ENCODE assay signal across 17 cellular contexts in genomic region chr17:19720631-19721426, GRCh38. TPM values are rescaled to one million over a fixed set of nuclear protein-coding genes. Genes with fewer than 3 reads are reported as not detected.
A peak's percentile ranks its signal among the peaks of the same experiment; 100 is the strongest.
DNase-seq lines count a peak whose midpoint lies in the region; ATAC-seq and TF ChIP-seq lines count a peak whose summit lies in the region.
"Had no signal": no experiment of that assay in that cellular context is flagged by ENCODE, and none has a peak within 500 bp of the region (broad histone marks: within the 10 kb centered on the region; RNA-seq: fewer than 3 reads in every experiment).

No MANE protein-coding gene starts in this region.

- in situ Hi-C loops in mammary epithelial cell (cut with MboI; ENCODE audit: low sequenced_read_pairs in 2 of 2) (no loop called here), gastrocnemius medialis (cut with MboI; ENCODE audit: low sequenced_read_pairs in 4 of 4) (no loop called here)

- no peaks in the 10 kb centered on the region for H3K36me3 Mint-ChIP-seq in MCF 10A (ENCODE audit: insufficient read depth, unreplicated experiment)

- no peaks in the 10 kb centered on the region for H3K9me3 ChIP-seq in mammary epithelial cell (replicated peaks; ENCODE audit: insufficient read depth, low read length)
- no peaks in the 10 kb centered on the region for H3K9me3 ChIP-seq in liver (ENCODE audit: control insufficient read depth in 4 of 4, low read length in 3 of 4)
- H3K9me3 ChIP-seq in upper lobe of right lung = no peaks in the 10 kb centered on the region
- no peaks in the 10 kb centered on the region for H3K9me3 ChIP-seq in gastrocnemius medialis
- H3K9me3 ChIP-seq: breast epithelium, heart left ventricle, lower lobe of right lung had no signal

- POLR2A ChIA-PET in MCF 10A (lab: Yijun Ruan, JAX) = interaction anchor here (0.6 to 13.1 kb wide), 11 partner anchors 7 to 72 kb away, joined by 3 to 340 read pairs (median 4); partner anchors contain the start of genes ALDH3A1 and ALDH3A2

- peak overlapping the region; percentile 29 for H3K4me3 Mint-ChIP-seq in MCF 10A (ENCODE audit: unreplicated experiment)

- H3K27ac ChIP-seq in mammary epithelial cell (ENCODE audit: insufficient read depth, low read depth, low read length) (no peak overlapping the region), liver (ENCODE audit: low read depth in 1 of 2, low read length in 2 of 2) (no peak overlapping the region), upper lobe of right lung (no peak overlapping the region), gastrocnemius medialis (no peak overlapping the region)
- H3K27ac ChIP-seq: breast epithelium, heart left ventricle, lower lobe of right lung had no signal

- no peaks in the 10 kb centered on the region for H3K9me3 Mint-ChIP-seq in MCF 10A (ENCODE audit: unreplicated experiment)

- intact Hi-C loops in MCF 10A (cut with micrococcal nuclease) = no loop called here
- intact Hi-C loops in mammary epithelial cell (cut with micrococcal nuclease) = no loop called here
- intact Hi-C loops in upper lobe of right lung (cut with DNase I) = no loop called here
- intact Hi-C loops in gastrocnemius medialis (cut with DNase I; ENCODE audit: low total_unique reads) = no loop called here

- no peak for TF ChIP-seq POLR2A in gastrocnemius medialis (IDR thresholded peaks at IDR 0.05)

- TF ChIP-seq RAD21 in liver (IDR thresholded peaks at IDR 0.05) = peak in 1 of 2 donors; percentile 20

- DNase-seq in MCF 10A (ENCODE audit: unreplicated experiment) = peak; percentile 92
- no peak for DNase-seq in mammary epithelial cell
- peak; percentile 49 for DNase-seq in SHP77 treated with DMSO at 0.1 percent for 48 hours (lab: John Stamatoyannopoulos, UW)
- peak; percentile 61 for DNase-seq in upper lobe of right lung
- no peak for DNase-seq in activated CD4-positive, CD25-positive, alpha-beta regulatory T cell (lab: John Stamatoyannopoulos, UW)
- DNase-seq in C1 segment of cervical spinal cord (lab: John Stamatoyannopoulos, UW) = no peak
- no peak for DNase-seq in gastrocnemius medialis
- DNase-seq: activated CD8-positive, alpha-beta memory T cell treated with anti-CD3 and anti-CD28 coated beads for 24 hours; activated naive CD4-positive, alpha-beta T cell; lower lobe of right lung; NCI-H2171; T1000 had no signal

- H3K4me1 Mint-ChIP-seq in MCF 10A (ENCODE audit: insufficient read depth, unreplicated experiment) = peaks cover 50% of the 10 kb centered on the region

- H3K9ac ChIP-seq in mammary epithelial cell (ENCODE audit: insufficient read depth, low read length) = no peak overlapping the region
- H3K9ac ChIP-seq in liver (ENCODE audit: low read depth in 1 of 2, low read length in 2 of 2) = no peak overlapping the region

- no peaks in the 10 kb centered on the region for H3K27me3 ChIP-seq in mammary epithelial cell (ENCODE audit: insufficient read depth, low read length)
- no peaks in the 10 kb centered on the region for H3K27me3 ChIP-seq in liver (ENCODE audit: control insufficient read depth in 4 of 4, insufficient read depth in 4 of 4, low read length in 3 of 4)
- H3K27me3 ChIP-seq in upper lobe of right lung = no peaks in the 10 kb centered on the region
- no peaks in the 10 kb centered on the region for H3K27me3 ChIP-seq in gastrocnemius medialis
- H3K27me3 ChIP-seq: breast epithelium, heart left ventricle had no signal

- dilution Hi-C loops in mammary epithelial cell (cut with HindIII; ENCODE audit: low sequenced_read_pairs) = loop anchor here (5.0 kb wide), 1 partner anchor 41 kb away; no protein-coding TSS in a partner anchor

- ATAC-seq in upper lobe of right lung (no peak), gastrocnemius medialis (no peak)
- ATAC-seq: heart left ventricle, lower lobe of right lung had no signal

- WGBS in mammary epithelial cell (ENCODE audit: low coverage, missing lambda C conversion rate) = 100% methylated on average over 3 of the region's 9 CpGs
- WGBS in liver = 48% methylated on average over 9 of the region's 9 CpGs

- H3K4me1 ChIP-seq in mammary epithelial cell (ENCODE audit: insufficient read depth, low read length) (peaks cover 64% of the 10 kb centered on the region), liver (ENCODE audit: control insufficient read depth in 4 of 4, insufficient read depth in 4 of 4, low read length in 3 of 4) (peaks cover 0 to 8% (median 4%) of the 10 kb centered on the region in 4 donors), upper lobe of right lung (peaks cover 16% of the 10 kb centered on the region), gastrocnemius medialis (peaks cover 10 to 19% of the 10 kb centered on the region in 2 donors)

- no peak overlapping the region for H3K4me3 ChIP-seq in mammary epithelial cell (replicated peaks in 1 of 3; ENCODE audit: insufficient read depth in 1 of 3, low read depth in 2 of 3, low read length in 3 of 3)
- no peak overlapping the region for H3K4me3 ChIP-seq in liver (ENCODE audit: low read depth in 1 of 3, low read length in 3 of 3)
- H3K4me3 ChIP-seq in upper lobe of right lung = no peak overlapping the region
- no peak overlapping the region for H3K4me3 ChIP-seq in gastrocnemius medialis
- H3K4me3 ChIP-seq: breast epithelium, heart left ventricle, lower lobe of right lung had no signal

- TF ChIP-seq CTCF in MCF 10A (IDR thresholded peaks at IDR 0.05; ENCODE audit: unreplicated experiment) (no peak), mammary epithelial cell (conservative IDR thresholded peaks at IDR 0.05 in 1 of 2, IDR thresholded peaks at IDR 0.05 in 1 of 2; ENCODE audit: extremely low read depth in 1 of 2, insufficient read depth in 1 of 2, low read depth in 1 of 2, low read length in 2 of 2) (no peak), liver (IDR thresholded peaks at IDR 0.05; ENCODE audit: low read depth, low read length, missing input control) (no peak), upper lobe of right lung (IDR thresholded peaks at IDR 0.05) (no peak), gastrocnemius medialis (IDR thresholded peaks at IDR 0.05 in 4 of 5, conservative IDR thresholded peaks at IDR 0.05 in 1 of 5) (no peak)

- no peak overlapping the region for H3K4me2 ChIP-seq in mammary epithelial cell (ENCODE audit: insufficient read depth, low read depth, low read length)

- H4K20me1 ChIP-seq in mammary epithelial cell (ENCODE audit: insufficient read depth, low read length) = no peaks in the 10 kb centered on the region

- no peaks in the 10 kb centered on the region for H3K27me3 Mint-ChIP-seq in MCF 10A (ENCODE audit: insufficient read depth, unreplicated experiment)

- no peaks in the 10 kb centered on the region for H3K36me3 ChIP-seq in mammary epithelial cell (ENCODE audit: insufficient read depth, low read length)
- H3K36me3 ChIP-seq in liver (ENCODE audit: control insufficient read depth in 4 of 4, insufficient read depth in 3 of 4, low read depth in 1 of 4, low read length in 3 of 4) = no peaks in the 10 kb centered on the region
- H3K36me3 ChIP-seq in upper lobe of right lung = no peaks in the 10 kb centered on the region
- no peaks in the 10 kb centered on the region for H3K36me3 ChIP-seq in gastrocnemius medialis
- H3K36me3 ChIP-seq: breast epithelium, heart left ventricle, lower lobe of right lung had no signal

- H2AFZ ChIP-seq in mammary epithelial cell (ENCODE audit: low read depth, low read length) = no peak overlapping the region

- CTCF ChIA-PET in MCF 10A (lab: Yijun Ruan, JAX) = interaction anchor here (0.6 to 3.8 kb wide), 14 partner anchors 10 to 273 kb away, joined by 3 to 40 read pairs (median 4); no protein-coding TSS in a partner anchor
- CTCF ChIA-PET in mammary epithelial cell (lab: Charles Lee; ENCODE audit: low non-redundant PET) = no interaction called here

- H3K27ac Mint-ChIP-seq in MCF 10A (ENCODE audit: low read depth, unreplicated experiment) = peak overlapping the region; percentile 12

- no peaks in the 10 kb centered on the region for H3K79me2 ChIP-seq in mammary epithelial cell (ENCODE audit: insufficient read depth, low read length)

- no TSS peak for BruUV-seq in MCF 10A (replicated peaks; lab: Mats Ljungman, UMichigan)
- BruUV-seq in mammary epithelial cell (replicated peaks; lab: Mats Ljungman, UMichigan) = no TSS peak

TF ChIP-seq in liver, 16 proteins besides CTCF, POLR2A, EP300 and RAD21 (continues in another document):
- TF ChIP-seq JUND (IDR thresholded peaks at IDR 0.05) (peak in 1 of 2 donors; percentile 56), TAF1 (conservative IDR thresholded peaks at IDR 0.05) (no peak), SP1 (IDR thresholded peaks at IDR 0.05) (peak; percentile 57), EGR1 (IDR thresholded peaks at IDR 0.05; ENCODE audit: low read depth in 2 of 2) (no peak), GABPA (IDR thresholded peaks at IDR 0.05 in 1 of 2, conservative IDR thresholded peaks at IDR 0.05 in 1 of 2) (no peak), ATF3 (IDR thresholded peaks at IDR 0.05) (no peak), NR2F2 (IDR thresholded peaks at IDR 0.05) (no peak), HNF4A (conservative IDR thresholded peaks at IDR 0.05) (peak; percentile 83 to 91), YY1 (IDR thresholded peaks at IDR 0.05) (no peak)

RNA-seq across cellular contexts. Expression of gene SLC47A2, which starts 4.4 kb away (rescaled TPM):
- total RNA-seq in MCF 10A (2022) (0.32 and 0.54 TPM in 2 replicates), mammary epithelial cell (1 to 10 TPM; 1.5 to 9.5 TPM), liver (not detected), upper lobe of right lung (not detected), gastrocnemius medialis (1 to 10 TPM in 1 of 4 donors, under 1 TPM in 1, not detected in 2; 0.15 to 1.0 TPM)
- polyA plus RNA-seq in mammary epithelial cell (0.60 TPM), liver (under 1 TPM in 1 of 2 donors, not detected in 1; 0.08 TPM)
- polyA minus RNA-seq in mammary epithelial cell = 3.0 TPM
- total RNA-seq: endothelial cell of umbilical vein, lower lobe of right lung, RPMI7951 had no signal
- polyA plus RNA-seq: endothelial cell of umbilical vein, heart left ventricle had no signal

RNA-seq across cellular contexts. Expression of gene ALDH3A1, which starts 27.3 kb away (rescaled TPM):
- 4.9 and 13.4 TPM in 2 replicates for total RNA-seq in MCF 10A (2022)
- 10 to 100 TPM in 1 of 2 donors, under 1 TPM in 1; 0.49 to 21.8 TPM for total RNA-seq in mammary epithelial cell
- polyA plus RNA-seq in mammary epithelial cell = 6.9 TPM
- polyA minus RNA-seq in mammary epithelial cell = 16.7 TPM
- under 1 TPM; 0.09 to 0.33 TPM for total RNA-seq in liver
- 1 to 10 TPM in 1 of 2 donors, under 1 TPM in 1; 0.10 to 3.2 TPM for polyA plus RNA-seq in liver
- 10.5 TPM for total RNA-seq in upper lobe of right lung
- total RNA-seq in gastrocnemius medialis = under 1 TPM in 2 of 4 donors, not detected in 2; 0.18 to 0.23 TPM
- total RNA-seq: RPMI7951 had no signal

Comparison
In these comparisons a context has a peak if more than half of its experiments do, and no peak if none do; other contexts are left out.
1. DNase-seq: peak in MCF 10A (single experiment), SHP77 treated with DMSO at 0.1 percent for 48 hours (single experiment) and upper lobe of right lung (single experiment); none in mammary epithelial cell (single experiment), activated CD4-positive, CD25-positive, alpha-beta regulatory T cell (0 of 4), C1 segment of cervical spinal cord (0 of 14) and gastrocnemius medialis (0 of 2).